22 cellular contexts compared by ENCODE assay signal in the genomic region with DNA sequence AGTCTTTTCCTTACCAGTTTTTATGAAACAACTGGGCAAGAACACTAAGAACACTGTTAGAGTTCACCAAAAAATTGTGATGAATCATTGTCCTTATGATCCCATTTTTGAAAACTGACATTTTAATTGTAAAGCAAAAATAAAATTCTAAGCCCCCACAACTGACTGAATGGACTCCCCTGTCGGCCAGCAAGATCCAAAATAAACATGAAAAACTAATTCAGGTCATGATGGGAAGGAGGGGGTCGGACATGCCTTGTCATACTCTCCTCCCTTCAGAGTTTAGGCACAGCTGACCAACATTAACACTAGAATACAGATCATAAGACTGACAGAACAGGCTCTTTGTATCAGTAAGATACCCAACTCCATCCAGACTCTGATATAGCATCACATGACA. TPM values are rescaled to one million over a fixed set of nuclear protein-coding genes. Genes with fewer than 3 reads are reported as not detected.
DNase-seq lines count a peak whose midpoint lies in the region; ATAC-seq and TF ChIP-seq lines count a peak whose summit lies in the region.
"Had no signal": no experiment of that assay in that cellular context is flagged by ENCODE, and none has a peak within 500 bp of the region (broad histone marks: within the 10 kb centered on the region; RNA-seq: fewer than 3 reads in every experiment).

No MANE protein-coding gene starts in this region.

- H3K9me3 ChIP-seq in CD4-positive, alpha-beta T cell (ENCODE audit: control insufficient read depth, low read length), result no peaks in the 10 kb centered on the region
- H3K9me3 ChIP-seq in Karpas-422 (ENCODE audit: low read length) (no peaks in the 10 kb centered on the region), neural progenitor cell (ENCODE audit: low read depth) (no peaks in the 10 kb centered on the region)
- H3K9me3 ChIP-seq: BE2C, Caco-2 had no signal

- TF ChIP-seq CTCF in CD4-positive, alpha-beta T cell (IDR thresholded peaks at IDR 0.05), result no peak
- TF ChIP-seq CTCF in neural progenitor cell (IDR thresholded peaks at IDR 0.05), result no peak

- no peak overlapping the region for H3K27ac ChIP-seq in CD4-positive, alpha-beta T cell (ENCODE audit: low read depth, low read length)
- H3K27ac ChIP-seq in Karpas-422 (ENCODE audit: low read length), result no peak overlapping the region
- H3K27ac ChIP-seq in neural progenitor cell, result no peak overlapping the region
- H3K27ac ChIP-seq: A549; BLaER1 treated with 17β-estradiol and CSF1 and Interleukin-3, amounts not matched to agents 10 nM and 100 nM; GM23248 had no signal

- H2AFZ ChIP-seq in Karpas-422 (ENCODE audit: low read length) (0 out of 2 replicates have a peak overlapping the region, but pooled peaks have one; percentile 42), neural progenitor cell (replicated peaks) (no peak overlapping the region)
- H2AFZ ChIP-seq: GM23248 had no signal

- ATAC-seq in CD4-positive, alpha-beta T cell (ENCODE audit: poor library complexity), result no peak
- ATAC-seq in activated CD4-positive, alpha-beta T cell treated with anti-CD3 and anti-CD28 coated beads for 36 hours, result no peak
- ATAC-seq in left colon, result no peak
- ATAC-seq: A549 had no signal

- H3K36me3 Mint-ChIP-seq in CD4-positive, alpha-beta T cell (ENCODE audit: low read depth), result peaks cover 23% of the 10 kb centered on the region
- H3K36me3 Mint-ChIP-seq in neural progenitor cell, result peaks cover 10% of the 10 kb centered on the region
- H3K36me3 Mint-ChIP-seq in activated CD4-positive, alpha-beta T cell treated with anti-CD3 and anti-CD28 coated beads for 36 hours (ENCODE audit: low read depth), result peaks cover 12% of the 10 kb centered on the region

- H3K9me3 Mint-ChIP-seq in CD4-positive, alpha-beta T cell, result no peaks in the 10 kb centered on the region
- peaks cover 7% of the 10 kb centered on the region for H3K9me3 Mint-ChIP-seq in neural progenitor cell
- H3K9me3 Mint-ChIP-seq in activated CD4-positive, alpha-beta T cell treated with anti-CD3 and anti-CD28 coated beads for 36 hours (ENCODE audit: low read depth), result no peaks in the 10 kb centered on the region

- intact Hi-C loops in CD4-positive, alpha-beta T cell (cut with DNase I, micrococcal nuclease), result loop anchor here in 1 of 2 experiments (10.0 kb wide), 2 partner anchors 69 to 1661 kb away; partner anchors contain the start of gene ZNF12
- intact Hi-C loops in activated CD4-positive, alpha-beta T cell treated with anti-CD3 and anti-CD28 coated beads for 36 hours (cut with DNase I, micrococcal nuclease), result loop anchor here in 1 of 2 experiments (2.0 kb wide), 1 partner anchor 147 kb away; the partner anchor contains the start of gene WIPI2
- intact Hi-C loops in left colon (cut with DNase I, micrococcal nuclease), result no loop called here

- H3K27ac Mint-ChIP-seq in CD4-positive, alpha-beta T cell, result no peak overlapping the region
- H3K27ac Mint-ChIP-seq in neural progenitor cell, result peak overlapping the region; percentile 59
- no peak overlapping the region for H3K27ac Mint-ChIP-seq in activated CD4-positive, alpha-beta T cell treated with anti-CD3 and anti-CD28 coated beads for 36 hours
- H3K27ac Mint-ChIP-seq: CD14-positive monocyte had no signal

- H3K9ac ChIP-seq in Karpas-422 (ENCODE audit: low read length) (no peak overlapping the region), neural progenitor cell (no peak overlapping the region)
- H3K9ac ChIP-seq: BLaER1 treated with 17β-estradiol and CSF1 and Interleukin-3, amounts not matched to agents 10 nM and 100 nM; GM23248 had no signal

- H3K4me3 Mint-ChIP-seq in CD4-positive, alpha-beta T cell, result peak overlapping the region; percentile 63
- H3K4me3 Mint-ChIP-seq in neural progenitor cell, result peak overlapping the region; percentile 48
- H3K4me3 Mint-ChIP-seq in activated CD4-positive, alpha-beta T cell treated with anti-CD3 and anti-CD28 coated beads for 36 hours, result no peak overlapping the region

- DNase-seq in CD4-positive, alpha-beta T cell, result no peak
- DNase-seq in Karpas-422 (no peak), foreskin melanocyte (peak; percentile 93), neural progenitor cell (ENCODE audit: low spot score) (no peak), NCI-H1694 treated with DMSO at 0.1 percent for 48 hours (lab: John Stamatoyannopoulos, UW) (no peak), left colon (no peak), T-helper 2 cell (no peak)
- DNase-seq in activated CD4-positive, alpha-beta T cell treated with anti-CD3 and anti-CD28 coated beads for 36 hours, result no peak
- DNase-seq: 8988T; ACHN; AML-193; BE2C; Caco-2; CD4-positive, alpha-beta memory T cell; DMS153; DND-41; GM23248; H7; HCEC 1CT had no signal

- no peaks in the 10 kb centered on the region for H3F3A ChIP-seq in neural progenitor cell (ENCODE audit: low read depth)

- H3K27me3 Mint-ChIP-seq in CD4-positive, alpha-beta T cell, result no peaks in the 10 kb centered on the region
- H3K27me3 Mint-ChIP-seq in neural progenitor cell (ENCODE audit: insufficient read depth, low read depth), result peaks cover 9% of the 10 kb centered on the region
- H3K27me3 Mint-ChIP-seq in activated CD4-positive, alpha-beta T cell treated with anti-CD3 and anti-CD28 coated beads for 36 hours, result no peaks in the 10 kb centered on the region
- H3K27me3 Mint-ChIP-seq: CD4-positive, alpha-beta memory T cell had no signal

- no peaks in the 10 kb centered on the region for H4K20me1 ChIP-seq in Karpas-422 (ENCODE audit: insufficient read depth, low read depth, low read length)
- H4K20me1 ChIP-seq in neural progenitor cell (ENCODE audit: low read depth), result no peaks in the 10 kb centered on the region

- CTCF ChIA-PET in CD4-positive, alpha-beta T cell (lab: Charles Lee), result no interaction called here
- CTCF ChIA-PET in activated CD4-positive, alpha-beta T cell treated with anti-CD3 and anti-CD28 coated beads for 36 hours (lab: Charles Lee), result interaction anchor here (1.8 kb wide), 1 partner anchor 17 kb away, joined by 3 read pairs; no protein-coding TSS in a partner anchor

- no peak overlapping the region for H3K4me3 ChIP-seq in Karpas-422 (ENCODE audit: low read length)
- H3K4me3 ChIP-seq in neural progenitor cell, result no peak overlapping the region
- H3K4me3 ChIP-seq: A549; BLaER1 treated with 17β-estradiol and CSF1 and Interleukin-3, amounts not matched to agents 10 nM and 100 nM; GM23248 had no signal

- peaks cover 18% of the 10 kb centered on the region for H3K79me2 ChIP-seq in Karpas-422 (ENCODE audit: low read length)
- peaks cover 12% of the 10 kb centered on the region for H3K79me2 ChIP-seq in neural progenitor cell (ENCODE audit: low read depth)

- H3K36me3 ChIP-seq in Karpas-422 (ENCODE audit: insufficient read depth, low read length), result peaks cover 8% of the 10 kb centered on the region
- H3K36me3 ChIP-seq in neural progenitor cell, result no peaks in the 10 kb centered on the region
- H3K36me3 ChIP-seq: BE2C had no signal

- H3K4me2 ChIP-seq in Karpas-422 (ENCODE audit: low read depth, low read length, poor library complexity, severe bottlenecking), result no peak overlapping the region
- no peak overlapping the region for H3K4me2 ChIP-seq in neural progenitor cell
- H3K4me2 ChIP-seq: A549; BLaER1 treated with 17β-estradiol and CSF1 and Interleukin-3, amounts not matched to agents 10 nM and 100 nM had no signal

- peaks cover 28% of the 10 kb centered on the region for H3K4me1 Mint-ChIP-seq in CD4-positive, alpha-beta T cell (ENCODE audit: low read depth)
- H3K4me1 Mint-ChIP-seq in neural progenitor cell, result peaks cover 5% of the 10 kb centered on the region
- H3K4me1 Mint-ChIP-seq in activated CD4-positive, alpha-beta T cell treated with anti-CD3 and anti-CD28 coated beads for 36 hours, result peaks cover 31% of the 10 kb centered on the region

- POLR2A ChIA-PET in CD4-positive, alpha-beta T cell (lab: Charles Lee), result no interaction called here
- POLR2A ChIA-PET in activated CD4-positive, alpha-beta T cell treated with anti-CD3 and anti-CD28 coated beads for 36 hours (lab: Charles Lee), result no interaction called here

- H3K27me3 ChIP-seq in CD4-positive, alpha-beta T cell (ENCODE audit: control insufficient read depth, insufficient read depth, low read length), result no peaks in the 10 kb centered on the region
- no peaks in the 10 kb centered on the region for H3K27me3 ChIP-seq in Karpas-422 (ENCODE audit: low read length)
- H3K27me3 ChIP-seq in neural progenitor cell, result no peaks in the 10 kb centered on the region
- H3K27me3 ChIP-seq: BE2C; BLaER1 treated with 17β-estradiol and CSF1 and Interleukin-3, amounts not matched to agents 10 nM and 100 nM had no signal

- H3K9me2 ChIP-seq in Karpas-422 (replicated peaks; ENCODE audit: insufficient read depth, low read length), result no peaks in the 10 kb centered on the region

- H3K4me1 ChIP-seq in Karpas-422 (ENCODE audit: low read length) (peaks cover 4% of the 10 kb centered on the region), neural progenitor cell (no peaks in the 10 kb centered on the region)
- H3K4me1 ChIP-seq: A549 had no signal

RNA-seq across cellular contexts. Expression of gene RBAK, which starts 2.0 kb away (rescaled TPM):
- 10 to 100 TPM; 11.0 to 12.4 TPM for total RNA-seq in CD4-positive, alpha-beta T cell
- 12.3 and 24.5 TPM in 2 replicates for total RNA-seq in Karpas-422 (2014; rRNA removed; shearing (Covaris generic); ENCODE audit: low replicate concordance)
- total RNA-seq in neural progenitor cell (ENCODE audit: low replicate concordance), result 14.8 and 24.5 TPM in 2 replicates
- total RNA-seq in activated CD4-positive, alpha-beta T cell treated with anti-CD3 and anti-CD28 coated beads for 36 hours, result 10 to 100 TPM; 12.4 to 12.7 TPM
- total RNA-seq in left colon, result 10 to 100 TPM in 1 of 2 donors, 1 to 10 TPM in 1; 9.0 to 10.7 TPM
